Comparison of ENCODE assay signal across 9 cellular contexts in the genomic region with DNA sequence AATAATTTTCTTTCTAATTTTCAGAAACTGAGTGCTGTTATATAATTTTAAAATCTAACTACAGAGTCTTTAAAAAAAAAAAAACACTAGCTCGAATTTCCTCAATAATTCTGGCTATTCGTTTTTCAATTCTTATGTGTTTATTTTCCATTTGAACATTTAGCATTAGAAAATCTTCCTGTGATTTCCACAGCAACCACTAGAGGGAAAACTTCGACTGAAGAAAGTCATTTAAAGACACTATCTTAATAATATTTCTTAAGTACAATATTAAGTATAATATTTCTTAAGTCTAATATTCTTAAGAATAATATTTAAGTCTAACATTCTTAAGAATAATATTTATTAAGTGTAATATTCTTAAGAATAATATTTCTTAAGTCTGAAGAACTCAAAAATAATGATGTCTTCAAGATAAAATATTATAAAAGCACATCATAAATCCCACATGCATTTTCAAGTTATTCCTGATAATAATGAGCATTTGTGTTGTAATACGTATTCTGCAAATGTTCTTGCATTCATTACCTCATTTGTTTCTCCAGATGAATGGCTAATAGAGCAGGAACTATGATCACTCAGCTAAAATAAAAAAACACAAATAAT.
DNase-seq lines count a peak whose midpoint lies in the region; ATAC-seq, FAIRE-seq and TF ChIP-seq lines count a peak whose summit lies in the region.
"Had no signal": no experiment of that assay in that cellular context is flagged by ENCODE, and none has a peak within 500 bp of the region (broad histone marks: within the 10 kb centered on the region; RNA-seq: fewer than 3 reads in every experiment).

No MANE protein-coding gene starts in this region.

- 0 to 3% (median 2%) methylated on average over 4 of the region's 4 CpGs for WGBS in adrenal gland, 4 donors
- under 1% methylated on average over 4 of the region's 4 CpGs for WGBS in HepG2 (ENCODE audit: low lambda C conversion rate)

- H3K27ac ChIP-seq in adrenal gland, result no peak overlapping the region
- no peak overlapping the region for H3K27ac ChIP-seq in HepG2 (ENCODE audit: extremely low read length, insufficient read depth, low read length)

- peak; percentile 37 to 75 (median 54) for TF ChIP-seq CTCF in adrenal gland (IDR thresholded peaks at IDR 0.05)
- TF ChIP-seq CTCF in HepG2 (CRISPR knock-in tag; IDR thresholded peaks at IDR 0.05), result peak; percentile 23; the same call in 1 of the 2 replicates

- intact Hi-C loops in adrenal gland (cut with DNase I), result no loop called here
- intact Hi-C loops in HepG2 (cut with micrococcal nuclease; ENCODE audit: unreplicated experiment), result loop anchor here (1.0 to 5.0 kb wide), 3 partner anchors 176 to 394 kb away; no protein-coding TSS in a partner anchor
- intact Hi-C loops in activated CD4-positive, alpha-beta T cell treated with anti-CD3 and anti-CD28 coated beads for 36 hours (cut with DNase I, micrococcal nuclease), result loop anchor here (1.0 kb wide), 1 partner anchor 394 kb away; no protein-coding TSS in a partner anchor

- in situ Hi-C loops in HepG2 (cut with HindIII; ENCODE audit: extremely low pct_ligation_motif_present, low pct_unique_long_range_greater_than_20kb), result loop anchor here (25.0 kb wide), 1 partner anchor 390 kb away; no protein-coding TSS in a partner anchor

- H3K4me3 ChIP-seq in adrenal gland (peak overlapping the region in 1 of 4 donors; percentile 31), HepG2 (replicated peaks in 1 of 3; ENCODE audit: insufficient read depth in 1 of 3, low read depth in 2 of 3, low read length in 3 of 3) (no peak overlapping the region)

- H3K27me3 ChIP-seq in adrenal gland (no peaks in the 10 kb centered on the region), HepG2 (ENCODE audit: control insufficient read depth in 1 of 2, insufficient read depth in 2 of 2, low read length in 2 of 2) (no peaks in the 10 kb centered on the region)

- no peaks in the 10 kb centered on the region for H3K9me3 Mint-ChIP-seq in activated CD4-positive, alpha-beta T cell treated with anti-CD3 and anti-CD28 coated beads for 36 hours (ENCODE audit: low read depth)
- H3K9me3 Mint-ChIP-seq: T-helper 1 cell treated with Interleukin-12 subunit alpha and Interleukin-12 subunit beta and Interleukin-4 antibody, amounts not matched to agents 30 μg/mL and 1 μg/mL, for 36 hours had no signal

- H3K9me3 ChIP-seq in adrenal gland (replicated peaks in 1 of 3) (no peaks in the 10 kb centered on the region), HepG2 (ENCODE audit: low read length) (no peaks in the 10 kb centered on the region)

- TF ChIP-seq RAD21 in HepG2 (CRISPR knock-in tag; IDR thresholded peaks at IDR 0.05), result no peak

- no TSS peak for BruUV-seq in HepG2 (replicated peaks; lab: Mats Ljungman, UMichigan)

- H3K4me3 Mint-ChIP-seq in activated CD4-positive, alpha-beta T cell treated with anti-CD3 and anti-CD28 coated beads for 36 hours, result no peak overlapping the region

- H3K36me3 Mint-ChIP-seq in activated CD4-positive, alpha-beta T cell treated with anti-CD3 and anti-CD28 coated beads for 36 hours (ENCODE audit: low read depth), result no peaks in the 10 kb centered on the region

- H3K4me2 ChIP-seq in HepG2 (ENCODE audit: low read depth, low read length), result no peak overlapping the region

- no peaks in the 10 kb centered on the region for H3K79me2 ChIP-seq in HepG2 (ENCODE audit: insufficient read depth, low read length)

- TF ChIP-seq POLR2A in adrenal gland (IDR thresholded peaks at IDR 0.05) (no peak), HepG2 (IDR thresholded peaks at IDR 0.05; ENCODE audit: insufficient read depth in 1 of 2, low read depth in 2 of 2, low read length in 2 of 2) (no peak)

- no peak overlapping the region for H2AFZ ChIP-seq in HepG2 (ENCODE audit: low read length)

- TF ChIP-seq EP300 in HepG2 (IDR thresholded peaks at IDR 0.05; ENCODE audit: low read depth in 2 of 2, low read length in 2 of 2) (no peak), HepG2 (CRISPR knock-in tag; IDR thresholded peaks at IDR 0.05; ENCODE audit: borderline replicate concordance) (no peak)

- peaks cover 6% of the 10 kb centered on the region for H3K4me1 Mint-ChIP-seq in activated CD4-positive, alpha-beta T cell treated with anti-CD3 and anti-CD28 coated beads for 36 hours

- peak; percentile 72 for ATAC-seq in HG03354 (IDR thresholded peaks at IDR 0.05; ENCODE audit: poor library complexity, severe bottlenecking, unreplicated experiment)
- ATAC-seq in HepG2, result no peak
- ATAC-seq in activated CD4-positive, alpha-beta T cell treated with anti-CD3 and anti-CD28 coated beads for 36 hours, result no peak
- ATAC-seq in HG03439 (IDR thresholded peaks at IDR 0.05; ENCODE audit: unreplicated experiment), result no peak

- DNase-seq in GM03348 (ENCODE audit: low spot score), result peak; percentile 24
- DNase-seq in adrenal gland, result no peak
- peak; percentile 6 for DNase-seq in HepG2 (ENCODE audit: low spot score)
- DNase-seq in activated CD4-positive, CD25-positive, alpha-beta regulatory T cell (lab: John Stamatoyannopoulos, UW), result no peak
- DNase-seq in T1000 (lab: John Stamatoyannopoulos, UW), result no peak
- no peak for DNase-seq in activated CD4-positive, alpha-beta T cell treated with anti-CD3 and anti-CD28 coated beads for 36 hours

- H3K27me3 Mint-ChIP-seq in activated CD4-positive, alpha-beta T cell treated with anti-CD3 and anti-CD28 coated beads for 36 hours, result peaks cover 2% of the 10 kb centered on the region

- POLR2A ChIA-PET in HepG2 (lab: Yijun Ruan, JAX), result no interaction called here
- POLR2A ChIA-PET in activated CD4-positive, alpha-beta T cell treated with anti-CD3 and anti-CD28 coated beads for 36 hours (lab: Charles Lee), result no interaction called here

- H3K36me3 ChIP-seq in adrenal gland (replicated peaks in 1 of 2) (no peaks in the 10 kb centered on the region), HepG2 (replicated peaks in 1 of 2; ENCODE audit: control insufficient read depth in 1 of 2, insufficient read depth in 2 of 2, low read length in 2 of 2) (no peaks in the 10 kb centered on the region)

- H3K4me1 ChIP-seq in adrenal gland (replicated peaks in 1 of 2) (no peaks in the 10 kb centered on the region), HepG2 (ENCODE audit: insufficient read depth, low read length) (no peaks in the 10 kb centered on the region)

- H4K20me1 ChIP-seq in HepG2 (ENCODE audit: insufficient read depth, low read length), result no peaks in the 10 kb centered on the region

- no peak overlapping the region for H3K27ac Mint-ChIP-seq in activated CD4-positive, alpha-beta T cell treated with anti-CD3 and anti-CD28 coated beads for 36 hours
- H3K27ac Mint-ChIP-seq: T-helper 1 cell treated with Interleukin-12 subunit alpha and Interleukin-12 subunit beta and Interleukin-4 antibody, amounts not matched to agents 30 μg/mL and 1 μg/mL, for 36 hours had no signal

- CTCF ChIA-PET in HepG2 (lab: Yijun Ruan, JAX; ENCODE audit: low intra/inter-chr PET ratio, low total read pairs), result interaction anchor here (1.7 kb wide), 1 partner anchor 394 kb away, joined by 7 read pairs; no protein-coding TSS in a partner anchor
- CTCF ChIA-PET in activated CD4-positive, alpha-beta T cell treated with anti-CD3 and anti-CD28 coated beads for 36 hours (lab: Charles Lee), result interaction anchor here (1.0 to 1.5 kb wide), 3 partner anchors 16 to 394 kb away, joined by 3 to 7 read pairs (median 3); no protein-coding TSS in a partner anchor

- no peak overlapping the region for H3K9ac ChIP-seq in HepG2 (ENCODE audit: insufficient read depth, low read depth, low read length)

- FAIRE-seq in HepG2 (lab: Jason Lieb, UNC), result no peak

TF ChIP-seq in HepG2, 621 proteins besides CTCF, POLR2A, EP300 and RAD21:
- no peak for TF ChIP-seq TRIM24 (CRISPR knock-in tag; IDR thresholded peaks at IDR 0.05)
- peak; percentile 28; the same call in 1 of the 2 replicates for TF ChIP-seq STAG1 (CRISPR knock-in tag; IDR thresholded peaks at IDR 0.05)

Comparison
In these comparisons a context has a peak if more than half of its experiments do, and no peak if none do; other contexts are left out.
1. DNase-seq: peak in GM03348 (single experiment) and HepG2 (single experiment); none in adrenal gland (0 of 7), activated CD4-positive, CD25-positive, alpha-beta regulatory T cell (0 of 4), T1000 (single experiment) and activated CD4-positive, alpha-beta T cell treated with anti-CD3 and anti-CD28 coated beads for 36 hours (single experiment).
2. intact Hi-C loops: an anchor here in HepG2 (1.0 to 5.0 kb wide) and activated CD4-positive, alpha-beta T cell treated with anti-CD3 and anti-CD28 coated beads for 36 hours (1.0 kb wide); none called in adrenal gland.